ENCODE assay signal across 20 cellular contexts in the genomic region with DNA sequence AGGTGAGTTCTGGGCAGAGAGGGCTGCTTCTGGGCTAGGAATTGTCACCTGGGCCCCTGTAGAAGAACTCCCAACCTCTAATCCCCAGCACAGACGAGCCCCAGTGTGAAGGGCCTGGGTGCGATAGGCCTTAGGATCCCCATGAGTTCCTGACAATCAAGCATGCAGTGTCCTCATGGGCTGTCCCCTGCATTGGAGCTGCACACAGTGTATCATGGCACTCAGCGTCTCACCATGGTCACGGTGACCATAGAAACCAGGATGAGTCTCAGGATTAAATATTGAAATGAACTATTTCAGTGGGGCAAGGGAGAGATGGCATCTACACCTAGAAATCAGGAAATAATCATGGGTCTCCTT. TPM values are rescaled to one million over a fixed set of nuclear protein-coding genes. Genes with fewer than 3 reads are reported as not detected.
A peak's percentile ranks its signal among the peaks of the same experiment; 100 is the strongest.
DNase-seq lines count a peak whose midpoint lies in the region; ATAC-seq, FAIRE-seq and TF ChIP-seq lines count a peak whose summit lies in the region.
"Had no signal": no experiment of that assay in that cellular context is flagged by ENCODE, and none has a peak within 500 bp of the region (broad histone marks: within the 10 kb centered on the region; RNA-seq: fewer than 3 reads in every experiment).

No MANE protein-coding gene starts in this region.

- H4K20me1 ChIP-seq in HepG2 (ENCODE audit: insufficient read depth, low read length): no peaks in the 10 kb centered on the region

- TF ChIP-seq RAD21 in liver (IDR thresholded peaks at IDR 0.05) (no peak), HepG2 (CRISPR knock-in tag; IDR thresholded peaks at IDR 0.05) (no peak)

- H3K9me3 ChIP-seq in liver (ENCODE audit: control insufficient read depth in 4 of 4, low read length in 3 of 4): no peaks in the 10 kb centered on the region
- no peaks in the 10 kb centered on the region for H3K9me3 ChIP-seq in HepG2 (ENCODE audit: low read length)
- H3K9me3 ChIP-seq: Caco-2, SJSA1 had no signal

- POLR2A ChIA-PET in HepG2 (lab: Yijun Ruan, JAX): no interaction called here

- no peak overlapping the region for H3K9ac ChIP-seq in liver (ENCODE audit: low read depth in 1 of 2, low read length in 2 of 2)
- H3K9ac ChIP-seq in HepG2 (ENCODE audit: insufficient read depth, low read depth, low read length): no peak overlapping the region

- no peak overlapping the region for H3K4me3 ChIP-seq in liver (ENCODE audit: low read depth in 1 of 3, low read length in 3 of 3)
- no peak overlapping the region for H3K4me3 ChIP-seq in HepG2 (replicated peaks in 1 of 3; ENCODE audit: insufficient read depth in 1 of 3, low read depth in 2 of 3, low read length in 3 of 3)
- H3K4me3 ChIP-seq: SJSA1 had no signal

- no peak for DNase-seq in HepG2 (ENCODE audit: low spot score)
- peak; percentile 54 for DNase-seq in NCI-H526 treated with DMSO at 0.1 percent for 48 hours (lab: John Stamatoyannopoulos, UW)
- DNase-seq in head of caudate nucleus: no peak
- no peak for DNase-seq in NCI-H446 (lab: John Stamatoyannopoulos, UW)
- DNase-seq: Caco-2; CD4-positive, CD25-positive, alpha-beta regulatory T cell; DND-41; H9; HFFc6; KG1; T-helper 1 cell had no signal

- in situ Hi-C loops in HepG2 (cut with HindIII; ENCODE audit: extremely low pct_ligation_motif_present, low pct_unique_long_range_greater_than_20kb): loop anchor here (5.0 kb wide), 1 partner anchor 36 kb away; no protein-coding TSS in a partner anchor

- no peaks in the 10 kb centered on the region for H3K79me2 ChIP-seq in HepG2 (ENCODE audit: insufficient read depth, low read length)

- H3K27ac ChIP-seq in liver (ENCODE audit: low read depth in 1 of 2, low read length in 2 of 2) (no peak overlapping the region), HepG2 (ENCODE audit: extremely low read length, insufficient read depth, low read length) (no peak overlapping the region)
- H3K27ac ChIP-seq: HL-60, SJSA1 had no signal

- no peak for TF ChIP-seq POLR2A in HepG2 (IDR thresholded peaks at IDR 0.05; ENCODE audit: insufficient read depth in 1 of 2, low read depth in 2 of 2, low read length in 2 of 2)

- TF ChIP-seq CTCF in liver (IDR thresholded peaks at IDR 0.05; ENCODE audit: low read depth, low read length, missing input control) (no peak), HepG2 (CRISPR knock-in tag; IDR thresholded peaks at IDR 0.05) (no peak)

- H3K36me3 ChIP-seq in liver (ENCODE audit: control insufficient read depth in 4 of 4, insufficient read depth in 3 of 4, low read depth in 1 of 4, low read length in 3 of 4): no peaks in the 10 kb centered on the region
- H3K36me3 ChIP-seq in HepG2 (replicated peaks in 1 of 2; ENCODE audit: control insufficient read depth in 1 of 2, insufficient read depth in 2 of 2, low read length in 2 of 2): no peaks in the 10 kb centered on the region
- H3K36me3 ChIP-seq: SJSA1 had no signal

- H2AFZ ChIP-seq in HepG2 (ENCODE audit: low read length): no peak overlapping the region

- CTCF ChIA-PET in HepG2 (lab: Yijun Ruan, JAX; ENCODE audit: low intra/inter-chr PET ratio, low total read pairs): interaction anchor here (1.7 kb wide), 1 partner anchor 38 kb away, joined by 7 read pairs; no protein-coding TSS in a partner anchor

- peaks cover 0 to 2% (median under 1%) of the 10 kb centered on the region in 4 donors for H3K4me1 ChIP-seq in liver (ENCODE audit: control insufficient read depth in 4 of 4, insufficient read depth in 4 of 4, low read length in 3 of 4)
- no peaks in the 10 kb centered on the region for H3K4me1 ChIP-seq in HepG2 (ENCODE audit: insufficient read depth, low read length)
- H3K4me1 ChIP-seq: Caco-2, SJSA1 had no signal

- TF ChIP-seq EP300 in HepG2 (IDR thresholded peaks at IDR 0.05; ENCODE audit: low read depth in 2 of 2, low read length in 2 of 2): no peak
- no peak for TF ChIP-seq EP300 in HepG2 (CRISPR knock-in tag; IDR thresholded peaks at IDR 0.05; ENCODE audit: borderline replicate concordance)

- BruUV-seq in HepG2 (replicated peaks; lab: Mats Ljungman, UMichigan): no TSS peak

- no peaks in the 10 kb centered on the region for H3K27me3 ChIP-seq in liver (ENCODE audit: control insufficient read depth in 4 of 4, insufficient read depth in 4 of 4, low read length in 3 of 4)
- peaks cover 0 to 18% of the 10 kb centered on the region in 2 experiments; a peak in 2 of 5 replicates for H3K27me3 ChIP-seq in HepG2 (ENCODE audit: control insufficient read depth in 1 of 2, insufficient read depth in 2 of 2, low read length in 2 of 2)

- FAIRE-seq in HepG2 (lab: Jason Lieb, UNC) (no peak), islet of Langerhans (lab: Jason Lieb, UNC) (peak; percentile 84)

- intact Hi-C loops in HepG2 (cut with micrococcal nuclease; ENCODE audit: unreplicated experiment): loop anchor here (2.0 kb wide), 1 partner anchor 38 kb away; no protein-coding TSS in a partner anchor
- intact Hi-C loops in head of caudate nucleus (cut with DNase I): no loop called here

- 75% methylated on average over 4 of the region's 4 CpGs for WGBS in liver
- 25% methylated on average over 4 of the region's 4 CpGs for WGBS in HepG2 (ENCODE audit: low lambda C conversion rate)

- no peak overlapping the region for H3K4me2 ChIP-seq in HepG2 (ENCODE audit: low read depth, low read length)

- ATAC-seq in HepG2: no peak
- ATAC-seq in esophagus mucosa: no peak
- ATAC-seq: Right ventricle myocardium inferior had no signal

RNA-seq across cellular contexts. Expression of a gene that starts 0.3 kb away (rescaled TPM):
- under 1 TPM in 1 of 2 donors, not detected in 1; 0.33 TPM for total RNA-seq in liver
- not detected for polyA plus RNA-seq in liver
- not detected in 2 replicates for total RNA-seq in HepG2 (2016; rRNA removed; fragmentation: Illumina TruSeq; extraction: Trizol)
- not detected in 2 replicates for total RNA-seq in HepG2 (2016; cell fraction: cytosol; rRNA removed; fragmentation: Illumina TruSeq; extraction: Trizol; ENCODE audit: low read depth)
- not detected in 2 replicates for total RNA-seq in HepG2 (2016; cell fraction: insoluble cytoplasmic fraction; rRNA removed; fragmentation: Illumina TruSeq; extraction: Trizol)
- total RNA-seq in HepG2 (2016; cell fraction: membrane; rRNA removed; fragmentation: Illumina TruSeq; extraction: Trizol): not detected in 2 replicates
- not detected in 2 replicates for total RNA-seq in HepG2 (2016; cell fraction: nucleus; rRNA removed; fragmentation: Illumina TruSeq; extraction: Trizol)
- not detected in 2 replicates for polyA plus RNA-seq in HepG2 (2011; rRNA removed)
- not detected in 2 replicates for polyA plus RNA-seq in HepG2 (2011; cell fraction: cytosol; rRNA removed)
- not detected in 2 replicates for polyA plus RNA-seq in HepG2 (2011; cell fraction: nucleus; rRNA removed)
- not detected in 2 replicates for polyA plus RNA-seq in HepG2 (2012)
- polyA plus RNA-seq in HepG2 (2016; cell fraction: cytosol; fragmentation: Illumina TruSeq; extraction: Trizol; ENCODE audit: low read depth): 0.33 TPM in 1 of 2 replicates, not detected in the other
- not detected in 2 replicates for polyA plus RNA-seq in HepG2 (2016; cell fraction: insoluble cytoplasmic fraction; fragmentation: Illumina TruSeq; extraction: Trizol; ENCODE audit: low read depth)
- polyA plus RNA-seq in HepG2 (2016; cell fraction: membrane; fragmentation: Illumina TruSeq; extraction: Trizol; ENCODE audit: low read depth): not detected in 2 replicates
- not detected in 2 replicates for polyA plus RNA-seq in HepG2 (2016; cell fraction: nucleus; fragmentation: Illumina TruSeq; extraction: Trizol; ENCODE audit: insufficient read depth, low read depth)
- not detected in 2 replicates for polyA minus RNA-seq in HepG2 (2011; rRNA and poly(A)+ RNA removed; ENCODE audit: low replicate concordance)
- not detected in 2 replicates for polyA minus RNA-seq in HepG2 (2011; cell fraction: cytosol; rRNA and poly(A)+ RNA removed)
- not detected in 2 replicates for polyA minus RNA-seq in HepG2 (2011; cell fraction: nucleus; rRNA and poly(A)+ RNA removed)
- total RNA-seq in esophagus mucosa: not detected
- total RNA-seq: A673; Caco-2; CD4-positive, CD25-positive, alpha-beta regulatory T cell; H9; HFFc6; HT-29; Right ventricle myocardium inferior; SJSA1 had no signal
- polyA plus RNA-seq: BJ; CD4-positive, CD25-positive, alpha-beta regulatory T cell had no signal

RNA-seq across cellular contexts. Expression of a gene that starts 18.7 kb away (rescaled TPM):
- not detected for total RNA-seq in liver
- polyA plus RNA-seq in liver: not detected
- total RNA-seq in HepG2 (2016; rRNA removed; fragmentation: Illumina TruSeq; extraction: Trizol): not detected in 2 replicates
- total RNA-seq in HepG2 (2016; cell fraction: cytosol; rRNA removed; fragmentation: Illumina TruSeq; extraction: Trizol; ENCODE audit: low read depth): not detected in 2 replicates
- total RNA-seq in HepG2 (2016; cell fraction: insoluble cytoplasmic fraction; rRNA removed; fragmentation: Illumina TruSeq; extraction: Trizol): not detected in 2 replicates
- not detected in 2 replicates for total RNA-seq in HepG2 (2016; cell fraction: membrane; rRNA removed; fragmentation: Illumina TruSeq; extraction: Trizol)
- not detected in 2 replicates for total RNA-seq in HepG2 (2016; cell fraction: nucleus; rRNA removed; fragmentation: Illumina TruSeq; extraction: Trizol)
- polyA plus RNA-seq in HepG2 (2011; rRNA removed): not detected in 2 replicates
- not detected in 2 replicates for polyA plus RNA-seq in HepG2 (2011; cell fraction: cytosol; rRNA removed)
- not detected in 2 replicates for polyA plus RNA-seq in HepG2 (2011; cell fraction: nucleus; rRNA removed)
- not detected in 2 replicates for polyA plus RNA-seq in HepG2 (2012)
- polyA plus RNA-seq in HepG2 (2016; cell fraction: cytosol; fragmentation: Illumina TruSeq; extraction: Trizol; ENCODE audit: low read depth): not detected in 2 replicates
- not detected in 2 replicates for polyA plus RNA-seq in HepG2 (2016; cell fraction: insoluble cytoplasmic fraction; fragmentation: Illumina TruSeq; extraction: Trizol; ENCODE audit: low read depth)
- not detected in 2 replicates for polyA plus RNA-seq in HepG2 (2016; cell fraction: membrane; fragmentation: Illumina TruSeq; extraction: Trizol; ENCODE audit: low read depth)
- polyA plus RNA-seq in HepG2 (2016; cell fraction: nucleus; fragmentation: Illumina TruSeq; extraction: Trizol; ENCODE audit: insufficient read depth, low read depth): not detected in 2 replicates
- not detected in 2 replicates for polyA minus RNA-seq in HepG2 (2011; rRNA and poly(A)+ RNA removed; ENCODE audit: low replicate concordance)
- not detected in 2 replicates for polyA minus RNA-seq in HepG2 (2011; cell fraction: cytosol; rRNA and poly(A)+ RNA removed)
- not detected in 2 replicates for polyA minus RNA-seq in HepG2 (2011; cell fraction: nucleus; rRNA and poly(A)+ RNA removed)
- not detected for total RNA-seq in esophagus mucosa
- total RNA-seq: A673; Caco-2; CD4-positive, CD25-positive, alpha-beta regulatory T cell; H9; HFFc6; HT-29; Right ventricle myocardium inferior; SJSA1 had no signal
- polyA plus RNA-seq: BJ; CD4-positive, CD25-positive, alpha-beta regulatory T cell had no signal

RNA-seq across cellular contexts. Expression of a gene that starts 33.3 kb away (rescaled TPM):
- total RNA-seq in liver: not detected
- not detected for polyA plus RNA-seq in liver
- not detected in 2 replicates for total RNA-seq in HepG2 (2016; rRNA removed; fragmentation: Illumina TruSeq; extraction: Trizol)
- total RNA-seq in HepG2 (2016; cell fraction: cytosol; rRNA removed; fragmentation: Illumina TruSeq; extraction: Trizol; ENCODE audit: low read depth): not detected in 2 replicates
- not detected in 2 replicates for total RNA-seq in HepG2 (2016; cell fraction: insoluble cytoplasmic fraction; rRNA removed; fragmentation: Illumina TruSeq; extraction: Trizol)
- not detected in 2 replicates for total RNA-seq in HepG2 (2016; cell fraction: membrane; rRNA removed; fragmentation: Illumina TruSeq; extraction: Trizol)
- not detected in 2 replicates for total RNA-seq in HepG2 (2016; cell fraction: nucleus; rRNA removed; fragmentation: Illumina TruSeq; extraction: Trizol)
- polyA plus RNA-seq in HepG2 (2011; rRNA removed): not detected in 2 replicates
- not detected in 2 replicates for polyA plus RNA-seq in HepG2 (2011; cell fraction: cytosol; rRNA removed)
- polyA plus RNA-seq in HepG2 (2011; cell fraction: nucleus; rRNA removed): not detected in 2 replicates
- polyA plus RNA-seq in HepG2 (2012): not detected in 2 replicates
- not detected in 2 replicates for polyA plus RNA-seq in HepG2 (2016; cell fraction: cytosol; fragmentation: Illumina TruSeq; extraction: Trizol; ENCODE audit: low read depth)
- polyA plus RNA-seq in HepG2 (2016; cell fraction: insoluble cytoplasmic fraction; fragmentation: Illumina TruSeq; extraction: Trizol; ENCODE audit: low read depth): not detected in 2 replicates
- not detected in 2 replicates for polyA plus RNA-seq in HepG2 (2016; cell fraction: membrane; fragmentation: Illumina TruSeq; extraction: Trizol; ENCODE audit: low read depth)
- polyA plus RNA-seq in HepG2 (2016; cell fraction: nucleus; fragmentation: Illumina TruSeq; extraction: Trizol; ENCODE audit: insufficient read depth, low read depth): not detected in 2 replicates
- polyA minus RNA-seq in HepG2 (2011; rRNA and poly(A)+ RNA removed; ENCODE audit: low replicate concordance): not detected in 2 replicates
- not detected in 2 replicates for polyA minus RNA-seq in HepG2 (2011; cell fraction: cytosol; rRNA and poly(A)+ RNA removed)
- not detected in 2 replicates for polyA minus RNA-seq in HepG2 (2011; cell fraction: nucleus; rRNA and poly(A)+ RNA removed)
- total RNA-seq in esophagus mucosa: 0.56 TPM
- total RNA-seq: A673; Caco-2; CD4-positive, CD25-positive, alpha-beta regulatory T cell; H9; HFFc6; HT-29; SJSA1 had no signal
- polyA plus RNA-seq: BJ; CD4-positive, CD25-positive, alpha-beta regulatory T cell had no signal
